In genomic region chr20:5074050-5074674, GRCh38 we compare ENCODE assay signal across 12 cellular contexts. TPM values are rescaled to one million over a fixed set of nuclear protein-coding genes. Genes with fewer than 3 reads are reported as not detected.
DNase-seq lines count a peak whose midpoint lies in the region; ATAC-seq and TF ChIP-seq lines count a peak whose summit lies in the region.
"Had no signal": no experiment of that assay in that cellular context is flagged by ENCODE, and none has a peak within 500 bp of the region (broad histone marks: within the 10 kb centered on the region; RNA-seq: fewer than 3 reads in every experiment).

No MANE protein-coding gene starts in this region.

- H3K4me3 ChIP-seq in OCI-LY7 (ENCODE audit: low read depth, low read length, poor library complexity, severe bottlenecking) (no peak overlapping the region), mammary epithelial cell (replicated peaks in 1 of 3; ENCODE audit: insufficient read depth in 1 of 3, low read depth in 2 of 3, low read length in 3 of 3) (no peak overlapping the region), skin epidermis (no peak overlapping the region)
- H3K4me3 ChIP-seq: heart right ventricle, uterus had no signal

- peaks cover 26% of the 10 kb centered on the region for H3K4me1 ChIP-seq in OCI-LY7 (ENCODE audit: insufficient read depth, low read length, poor library complexity, severe bottlenecking)
- peaks cover 18% of the 10 kb centered on the region for H3K4me1 ChIP-seq in mammary epithelial cell (ENCODE audit: insufficient read depth, low read length)
- H3K4me1 ChIP-seq: uterus had no signal

- H3K79me2 ChIP-seq in OCI-LY7 (ENCODE audit: insufficient read depth, low read depth, low read length): no peaks in the 10 kb centered on the region
- H3K79me2 ChIP-seq in mammary epithelial cell (ENCODE audit: insufficient read depth, low read length): no peaks in the 10 kb centered on the region

- no peaks in the 10 kb centered on the region for H3K36me3 ChIP-seq in OCI-LY7 (ENCODE audit: insufficient read depth, low read length)
- H3K36me3 ChIP-seq in mammary epithelial cell (ENCODE audit: insufficient read depth, low read length): no peaks in the 10 kb centered on the region
- H3K36me3 ChIP-seq: heart right ventricle, uterus had no signal

- DNase-seq in GM13977 (ENCODE audit: low spot score): peak; percentile 48
- DNase-seq in OCI-LY7 (ENCODE audit: low spot score): no peak
- no peak for DNase-seq in mammary epithelial cell
- DNase-seq in NCI-H748 treated with DMSO at 0.1 percent for 48 hours (lab: John Stamatoyannopoulos, UW): no peak
- DNase-seq: activated CD4-positive, alpha-beta T cell treated with anti-CD3 and anti-CD28 coated beads, Interleukin-2, amount 10 ng/mL, durations not matched to agents 7 days and 5 days; effector CD4-positive, alpha-beta T cell had no signal

- no peak for TF ChIP-seq CTCF in GM13977 (IDR thresholded peaks at IDR 0.05; ENCODE audit: extremely low read depth, insufficient read depth, missing control alignments)
- no peak for TF ChIP-seq CTCF in OCI-LY7 (conservative IDR thresholded peaks at IDR 0.05; ENCODE audit: low read length)
- TF ChIP-seq CTCF in mammary epithelial cell (conservative IDR thresholded peaks at IDR 0.05 in 1 of 2, IDR thresholded peaks at IDR 0.05 in 1 of 2; ENCODE audit: extremely low read depth in 1 of 2, insufficient read depth in 1 of 2, low read depth in 1 of 2, low read length in 2 of 2): no peak

- WGBS in mammary epithelial cell (ENCODE audit: low coverage, missing lambda C conversion rate): 96% methylated on average over 4 of the region's 4 CpGs

- intact Hi-C loops in OCI-LY7 (cut with micrococcal nuclease; ENCODE audit: unreplicated experiment) (no loop called here), mammary epithelial cell (cut with micrococcal nuclease) (no loop called here)

- no peak for ATAC-seq in GM19463 (IDR thresholded peaks at IDR 0.05; ENCODE audit: unreplicated experiment)
- ATAC-seq in GM19452 (IDR thresholded peaks at IDR 0.05; ENCODE audit: unreplicated experiment): no peak
- no peak for ATAC-seq in GM19395 (IDR thresholded peaks at IDR 0.05; ENCODE audit: unreplicated experiment)

- dilution Hi-C loops in mammary epithelial cell (cut with HindIII; ENCODE audit: low sequenced_read_pairs): no loop called here

- H3K9ac ChIP-seq in mammary epithelial cell (ENCODE audit: insufficient read depth, low read length): no peak overlapping the region

- CTCF ChIA-PET in OCI-LY7 (lab: Charles Lee; ENCODE audit: unreplicated experiment) (no interaction called here), mammary epithelial cell (lab: Charles Lee; ENCODE audit: low non-redundant PET) (no interaction called here)

- no peaks in the 10 kb centered on the region for H4K20me1 ChIP-seq in OCI-LY7 (ENCODE audit: insufficient read depth, low read length)
- H4K20me1 ChIP-seq in mammary epithelial cell (ENCODE audit: insufficient read depth, low read length): no peaks in the 10 kb centered on the region

- H3K9me3 ChIP-seq in OCI-LY7 (ENCODE audit: low read length): no peaks in the 10 kb centered on the region
- no peaks in the 10 kb centered on the region for H3K9me3 ChIP-seq in mammary epithelial cell (replicated peaks; ENCODE audit: insufficient read depth, low read length)
- H3K9me3 ChIP-seq: heart right ventricle, uterus had no signal

- BruUV-seq in OCI-LY7 (replicated peaks; lab: Mats Ljungman, UMichigan): no TSS peak
- BruUV-seq in mammary epithelial cell (replicated peaks; lab: Mats Ljungman, UMichigan): no TSS peak

- H3K27me3 ChIP-seq in mammary epithelial cell (ENCODE audit: insufficient read depth, low read length): no peaks in the 10 kb centered on the region
- H3K27me3 ChIP-seq: heart right ventricle, uterus had no signal

- in situ Hi-C loops in GM13977 (cut with MboI; ENCODE audit: low pct_unique_long_range_greater_than_20kb, low sequenced_read_pairs, unreplicated experiment): no loop called here
- in situ Hi-C loops in mammary epithelial cell (cut with MboI; ENCODE audit: low sequenced_read_pairs in 2 of 2): no loop called here

- POLR2A ChIA-PET in OCI-LY7 (lab: Charles Lee): interaction anchor here (0.6 to 1.1 kb wide), 2 partner anchors 205 to 263 kb away, joined by 3 read pairs; no protein-coding TSS in a partner anchor

- H3K4me2 ChIP-seq in OCI-LY7 (ENCODE audit: low read length) (no peak overlapping the region; the same call in 1 of the 2 replicates), mammary epithelial cell (ENCODE audit: insufficient read depth, low read depth, low read length) (no peak overlapping the region)

- no peaks in the 10 kb centered on the region for H3K9me2 ChIP-seq in OCI-LY7 (ENCODE audit: insufficient read depth, low read length)

- H2AFZ ChIP-seq in OCI-LY7 (ENCODE audit: low read length) (0 out of 2 replicates have a peak overlapping the region, but pooled peaks have one; percentile 23), mammary epithelial cell (ENCODE audit: low read depth, low read length) (peak overlapping the region; percentile 80)

- no peak overlapping the region for H3K27ac ChIP-seq in OCI-LY7 (ENCODE audit: low read depth, low read length, poor library complexity, severe bottlenecking)
- peak overlapping the region; percentile 89 for H3K27ac ChIP-seq in mammary epithelial cell (ENCODE audit: insufficient read depth, low read depth, low read length)
- peak overlapping the region in 18 of 21 experiments; percentile 9 to 70 (median 46) for H3K27ac ChIP-seq in skin epidermis
- H3K27ac ChIP-seq: uterus had no signal

RNA-seq across cellular contexts. Expression of gene TMEM230, which starts 38.7 kb away (rescaled TPM):
- total RNA-seq in OCI-LY7 (2014; rRNA removed; shearing (Covaris generic)): 114 and 138 TPM in 2 replicates
- 81.1 and 90.5 TPM in 2 replicates for total RNA-seq in OCI-LY7 (2022)
- 10 to 100 TPM; 48.5 to 52.5 TPM for total RNA-seq in mammary epithelial cell
- 58.5 TPM for polyA plus RNA-seq in mammary epithelial cell
- polyA minus RNA-seq in mammary epithelial cell: 27.3 TPM

RNA-seq across cellular contexts. Expression of gene PCNA, which starts 45.6 kb away (rescaled TPM):
- total RNA-seq in OCI-LY7 (2014; rRNA removed; shearing (Covaris generic)): 499 and 567 TPM in 2 replicates
- 470 and 513 TPM in 2 replicates for total RNA-seq in OCI-LY7 (2022)
- total RNA-seq in mammary epithelial cell: 100 to 1,000 TPM in 1 of 2 donors, 10 to 100 TPM in 1; 77.7 to 145 TPM
- polyA plus RNA-seq in mammary epithelial cell: 412 TPM
- 167 TPM for polyA minus RNA-seq in mammary epithelial cell

RNA-seq across cellular contexts. Expression of gene CDS2, which starts 52.6 kb away (rescaled TPM):
- 16.5 and 16.6 TPM in 2 replicates for total RNA-seq in OCI-LY7 (2014; rRNA removed; shearing (Covaris generic))
- total RNA-seq in OCI-LY7 (2022) (42.8 and 46.1 TPM in 2 replicates), mammary epithelial cell (10 to 100 TPM; 37.6 to 63.8 TPM)
- polyA plus RNA-seq in mammary epithelial cell: 22.5 TPM
- polyA minus RNA-seq in mammary epithelial cell: 203 TPM
